Comparison of ENCODE assay signal across 27 cellular contexts in genomic region chr16:78183437-78183836, GRCh38.
DNase-seq lines count a peak whose midpoint lies in the region; ATAC-seq and TF ChIP-seq lines count a peak whose summit lies in the region.
"Had no signal": no experiment of that assay in that cellular context is flagged by ENCODE, and none has a peak within 500 bp of the region (broad histone marks: within the 10 kb centered on the region; RNA-seq: fewer than 3 reads in every experiment).

No MANE protein-coding gene starts in this region.

- H3K4me1 Mint-ChIP-seq in activated CD4-positive, alpha-beta T cell treated with anti-CD3 and anti-CD28 coated beads for 36 hours, result no peaks in the 10 kb centered on the region

- WGBS in SK-N-SH (ENCODE audit: low lambda C conversion rate), result 81% methylated on average over 5 of the region's 7 CpGs
- WGBS in hepatocyte (ENCODE audit: low lambda C conversion rate, missing lambda C conversion rate), result 87% methylated on average over 7 of the region's 7 CpGs

- peaks cover 7% of the 10 kb centered on the region for H3F3A ChIP-seq in SK-N-SH (replicated peaks; ENCODE audit: insufficient read depth)

- H3K27ac Mint-ChIP-seq in activated CD4-positive, alpha-beta T cell treated with anti-CD3 and anti-CD28 coated beads for 36 hours, result no peak overlapping the region
- H3K27ac Mint-ChIP-seq: activated naive CD4-positive, alpha-beta T cell treated with anti-CD3 and anti-CD28 coated beads, Interleukin-2, amount 50 U/mL, for 72 hours; effector memory CD8-positive, alpha-beta T cell; progenitor cell of endocrine pancreas; stimulated activated naive CD8-positive, alpha-beta T cell treated with anti-CD3 and anti-CD28 coated beads, Interleukin-15, Interleukin-2, amounts not matched to agents 100 ng/mL and 50 ng/mL, for 24 hours; T-helper 2 cell treated with Interferon-gamma antibody and Interleukin-4, amounts not matched to agents 5 μg/mL and 100 μg/mL, for 36 hours had no signal

- no peaks in the 10 kb centered on the region for H4K20me1 ChIP-seq in SK-N-SH (ENCODE audit: insufficient read depth)
- no peaks in the 10 kb centered on the region for H4K20me1 ChIP-seq in hepatocyte (ENCODE audit: insufficient read depth, poor library complexity, severe bottlenecking)

- POLR2A ChIA-PET in SK-N-SH (lab: Yijun Ruan, JAX), result no interaction called here
- POLR2A ChIA-PET in activated CD4-positive, alpha-beta T cell treated with anti-CD3 and anti-CD28 coated beads for 36 hours (lab: Charles Lee), result no interaction called here

- H3K9me3 ChIP-seq in SK-N-SH (no peaks in the 10 kb centered on the region), hepatocyte (ENCODE audit: low read depth) (no peaks in the 10 kb centered on the region)
- H3K9me3 ChIP-seq: BE2C, left ventricle myocardium inferior, thyroid gland, vagina had no signal

- H3K4me2 ChIP-seq in SK-N-SH (peak overlapping the region; percentile 66; the same call in 1 of the 2 replicates), hepatocyte (peak overlapping the region; percentile 56)

- peaks cover 2% of the 10 kb centered on the region for H3K36me3 Mint-ChIP-seq in activated CD4-positive, alpha-beta T cell treated with anti-CD3 and anti-CD28 coated beads for 36 hours (ENCODE audit: low read depth)
- H3K36me3 Mint-ChIP-seq: activated naive CD4-positive, alpha-beta T cell treated with anti-CD3 and anti-CD28 coated beads, Interleukin-2, amount 50 U/mL, for 72 hours had no signal

- no peaks in the 10 kb centered on the region; the same call in 1 of the 2 replicates for H3K79me2 ChIP-seq in SK-N-SH (ENCODE audit: insufficient read depth)
- H3K79me2 ChIP-seq in hepatocyte, result no peaks in the 10 kb centered on the region

- H3K27me3 ChIP-seq in SK-N-SH (ENCODE audit: insufficient read depth), result no peaks in the 10 kb centered on the region
- no peaks in the 10 kb centered on the region for H3K27me3 ChIP-seq in hepatocyte
- H3K27me3 ChIP-seq: BE2C, thyroid gland, vagina had no signal

- H3K4me3 ChIP-seq in SK-N-SH (ENCODE audit: low read depth in 2 of 2, low read length in 1 of 2) (no peak overlapping the region), hepatocyte (no peak overlapping the region)
- H3K4me3 ChIP-seq: left ventricle myocardium inferior, thyroid gland had no signal

- DNase-seq in SK-N-SH (no peak), hepatocyte (ENCODE audit: low spot score) (no peak), GM19240 (ENCODE audit: insufficient read length, low spot score) (no peak), NCI-H82 treated with DMSO at 0.1 percent for 48 hours (lab: John Stamatoyannopoulos, UW; ENCODE audit: unreplicated experiment) (no peak)
- DNase-seq in activated CD4-positive, alpha-beta T cell treated with anti-CD3 and anti-CD28 coated beads, Interleukin-2, amount 50 U/mL, for 1 hour, result no peak
- DNase-seq in activated CD4-positive, alpha-beta T cell treated with anti-CD3 and anti-CD28 coated beads for 36 hours, result no peak
- DNase-seq: activated CD4-positive, alpha-beta T cell treated with anti-CD3 and anti-CD28 coated beads for 48 hours; BE2C; cortex of kidney; effector memory CD8-positive, alpha-beta T cell; erythroblast; glutamatergic neuron; HCEC 1CT; islet precursor cell; left ventricle myocardium inferior; NCI-H1436 treated with DMSO at 0.1 percent for 48 hours; NCI-H446 treated with DMSO at 0.1 percent for 48 hours; stimulated activated CD8-positive, alpha-beta memory T cell treated with anti-CD3 and anti-CD28 coated beads, Interleukin-4, amount 100 ng/mL, for 48 hours had no signal

- TF ChIP-seq CTCF in SK-N-SH (IDR thresholded peaks at IDR 0.05) (no peak), hepatocyte (IDR thresholded peaks at IDR 0.05; ENCODE audit: poor library complexity) (no peak)

- intact Hi-C loops in activated CD4-positive, alpha-beta T cell treated with anti-CD3 and anti-CD28 coated beads for 36 hours (cut with DNase I, micrococcal nuclease), result no loop called here

- H2AFZ ChIP-seq in SK-N-SH (ENCODE audit: low read depth) (no peak overlapping the region), hepatocyte (no peak overlapping the region)

- H3K4me1 ChIP-seq in SK-N-SH (ENCODE audit: control insufficient read depth in 1 of 2, insufficient read depth in 2 of 2, low read depth in 1 of 2, low read length in 1 of 2) (peaks cover 6 to 12% of the 10 kb centered on the region in 2 experiments; a peak in 2 of 4 replicates), hepatocyte (ENCODE audit: insufficient read depth) (peaks cover 10% of the 10 kb centered on the region)
- H3K4me1 ChIP-seq: BE2C, left ventricle myocardium inferior, thyroid gland had no signal

- H3K9me2 ChIP-seq in SK-N-SH, result no peaks in the 10 kb centered on the region
- no peaks in the 10 kb centered on the region for H3K9me2 ChIP-seq in hepatocyte (replicated peaks; ENCODE audit: insufficient read depth)

- no peak overlapping the region for H3K9ac ChIP-seq in SK-N-SH

- H3K27ac ChIP-seq in SK-N-SH (ENCODE audit: low read depth in 2 of 2, low read length in 1 of 2), result peak overlapping the region; percentile 64 to 80; a peak in 2 of 4 replicates
- H3K27ac ChIP-seq in angular gyrus (ENCODE audit: low read depth, low read length), result peak overlapping the region; percentile 60
- H3K27ac ChIP-seq in hepatocyte, result peak overlapping the region; percentile 6
- H3K27ac ChIP-seq: left ventricle myocardium inferior, thyroid gland, vagina had no signal

- no peaks in the 10 kb centered on the region for H3K27me3 Mint-ChIP-seq in activated CD4-positive, alpha-beta T cell treated with anti-CD3 and anti-CD28 coated beads for 36 hours
- H3K27me3 Mint-ChIP-seq: effector memory CD8-positive, alpha-beta T cell; progenitor cell of endocrine pancreas; stimulated activated naive CD8-positive, alpha-beta T cell treated with anti-CD3 and anti-CD28 coated beads, Interleukin-15, Interleukin-2, amounts not matched to agents 100 ng/mL and 50 ng/mL, for 24 hours had no signal

- no peak; the same call in 2 of the 3 replicates for ATAC-seq in SK-N-SH treated with all-trans-retinoic acid at 6 μM for 48 hours
- ATAC-seq in activated CD4-positive, alpha-beta T cell treated with anti-CD3 and anti-CD28 coated beads for 36 hours, result no peak
- ATAC-seq: activated naive CD4-positive, alpha-beta T cell treated with anti-CD3 and anti-CD28 coated beads, Interleukin-2, amount 50 U/mL, for 72 hours; effector memory CD8-positive, alpha-beta T cell; Right ventricle myocardium inferior had no signal

- H3K36me3 ChIP-seq in SK-N-SH (replicated peaks in 1 of 2; ENCODE audit: control insufficient read depth in 1 of 2, insufficient read depth in 2 of 2, low read length in 1 of 2) (no peaks in the 10 kb centered on the region), hepatocyte (replicated peaks; ENCODE audit: insufficient read depth, low read depth) (no peaks in the 10 kb centered on the region)
- H3K36me3 ChIP-seq: BE2C, left ventricle myocardium inferior, thyroid gland, vagina had no signal

- TF ChIP-seq RAD21 in SK-N-SH (IDR thresholded peaks at IDR 0.05; ENCODE audit: low read length), result no peak

- H3K4me3 Mint-ChIP-seq in activated CD4-positive, alpha-beta T cell treated with anti-CD3 and anti-CD28 coated beads for 36 hours, result no peak overlapping the region
- H3K4me3 Mint-ChIP-seq: effector memory CD8-positive, alpha-beta T cell; stimulated activated naive CD8-positive, alpha-beta T cell treated with anti-CD3 and anti-CD28 coated beads, Interleukin-15, Interleukin-2, amounts not matched to agents 100 ng/mL and 50 ng/mL, for 24 hours; T-helper 2 cell treated with Interferon-gamma antibody and Interleukin-4, amounts not matched to agents 5 μg/mL and 100 μg/mL, for 36 hours had no signal

- TF ChIP-seq EP300 in SK-N-SH (IDR thresholded peaks at IDR 0.05; ENCODE audit: borderline replicate concordance in 1 of 2, low read depth in 1 of 2, low read length in 1 of 2), result no peak

- H3K9me3 Mint-ChIP-seq in activated CD4-positive, alpha-beta T cell treated with anti-CD3 and anti-CD28 coated beads for 36 hours (ENCODE audit: low read depth), result no peaks in the 10 kb centered on the region
- H3K9me3 Mint-ChIP-seq: activated naive CD4-positive, alpha-beta T cell treated with anti-CD3 and anti-CD28 coated beads, Interleukin-2, amount 50 U/mL, for 72 hours; effector memory CD8-positive, alpha-beta T cell; stimulated activated naive CD8-positive, alpha-beta T cell treated with anti-CD3 and anti-CD28 coated beads, Interleukin-15, Interleukin-2, amounts not matched to agents 100 ng/mL and 50 ng/mL, for 24 hours; T-helper 2 cell treated with Interferon-gamma antibody and Interleukin-4, amounts not matched to agents 5 μg/mL and 100 μg/mL, for 36 hours had no signal

- CTCF ChIA-PET in SK-N-SH (lab: Yijun Ruan, JAX), result interaction anchor here (1.3 kb wide), 1 partner anchor 15 kb away, joined by 3 read pairs; no protein-coding TSS in a partner anchor
- CTCF ChIA-PET in activated CD4-positive, alpha-beta T cell treated with anti-CD3 and anti-CD28 coated beads for 36 hours (lab: Charles Lee), result no interaction called here

TF ChIP-seq in SK-N-SH, 30 proteins besides CTCF, POLR2A, EP300 and RAD21 (continues in another document):
- no peak for TF ChIP-seq FOXJ3 (CRISPR knock-in tag; IDR thresholded peaks at IDR 0.05)
- TF ChIP-seq PBX3 (IDR thresholded peaks at IDR 0.05), result no peak
- TF ChIP-seq GABPA (IDR thresholded peaks at IDR 0.05; ENCODE audit: low read depth), result no peak
- no peak for TF ChIP-seq MXI1 (IDR thresholded peaks at IDR 0.05; ENCODE audit: low read depth, low read length)

TF ChIP-seq in SK-N-SH treated with all-trans-retinoic acid at 6 μM for 48 hours, 23 proteins besides CTCF, POLR2A, EP300 and RAD21 (continues in another document):
- TF ChIP-seq ZNF565 (CRISPR knock-in tag; conservative IDR thresholded peaks at IDR 0.05; ENCODE audit: low read depth) (no peak), RARB (CRISPR knock-in tag; IDR thresholded peaks at IDR 0.05) (no peak), TOX (CRISPR knock-in tag; IDR thresholded peaks at IDR 0.05; ENCODE audit: borderline replicate concordance) (no peak), ZFP3 (CRISPR knock-in tag; IDR thresholded peaks at IDR 0.05) (no peak), ZNF8 (CRISPR knock-in tag; IDR thresholded peaks at IDR 0.05) (no peak), ZC3H10 (CRISPR knock-in tag; IDR thresholded peaks at IDR 0.05) (no peak), BACH2 (CRISPR knock-in tag; IDR thresholded peaks at IDR 0.05; ENCODE audit: borderline replicate concordance) (no peak), CREB5 (CRISPR knock-in tag; IDR thresholded peaks at IDR 0.05; ENCODE audit: low read depth) (no peak), TCF4 (CRISPR knock-in tag; IDR thresholded peaks at IDR 0.05; ENCODE audit: borderline replicate concordance) (no peak)

Comparison
In these comparisons a context has a peak if more than half of its experiments do, and no peak if none do; other contexts are left out.
1. H3K27ac ChIP-seq: peak in every context shown above with its lines; median percentile 72 in SK-N-SH; 60 in angular gyrus; 6 in hepatocyte.